2 cellular contexts compared by ENCODE assay signal in the genomic region with DNA sequence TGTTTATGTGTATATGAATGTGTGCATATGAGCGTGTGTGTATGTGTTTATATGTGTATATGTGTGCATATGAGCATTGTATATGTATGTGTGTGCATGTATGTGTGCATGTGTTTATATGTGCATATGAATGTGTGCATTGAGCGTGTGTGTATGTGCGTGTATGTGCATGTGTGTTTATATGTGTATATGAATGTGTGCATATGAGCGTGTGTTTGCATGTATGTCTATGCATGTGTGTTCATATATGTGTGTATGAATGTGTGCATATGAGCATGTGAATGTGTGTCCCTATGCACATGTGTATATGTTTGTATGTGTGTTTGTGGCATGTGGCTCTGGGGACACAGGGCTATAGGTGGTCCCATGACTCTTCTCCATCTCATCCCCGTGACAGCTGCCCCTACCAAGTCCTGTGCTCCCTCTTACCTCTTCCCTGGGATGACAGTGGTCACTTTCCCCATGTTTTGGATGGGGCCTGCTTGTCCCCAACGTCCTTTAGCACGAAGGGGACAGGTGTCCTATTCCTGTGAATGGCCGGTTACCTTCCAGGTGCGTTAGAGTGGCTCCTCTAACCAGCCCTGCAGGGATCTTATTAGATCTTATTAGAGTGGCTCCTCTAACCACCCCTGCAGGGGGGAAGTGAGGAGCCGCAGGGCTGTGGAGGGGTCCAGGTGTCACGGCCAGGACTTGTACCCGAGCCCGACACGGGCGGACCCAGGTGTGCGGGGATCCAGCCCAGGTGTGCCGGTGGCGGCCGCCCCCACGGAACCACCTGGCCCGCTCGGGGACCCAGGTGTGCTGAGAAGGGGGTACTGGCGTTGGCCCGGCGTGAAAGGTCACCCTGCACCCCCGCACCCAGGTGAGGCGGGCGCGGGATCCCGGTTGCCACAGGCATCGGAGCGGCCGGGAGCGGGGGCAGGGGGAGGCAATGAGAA.
TF ChIP-seq lines count a peak whose summit lies in the region.

No MANE protein-coding gene starts in this region.

TF ChIP-seq in HCT116, 20 proteins besides CTCF, POLR2A, EP300 and RAD21 (continued from another document):
- TF ChIP-seq, protein P1, sequence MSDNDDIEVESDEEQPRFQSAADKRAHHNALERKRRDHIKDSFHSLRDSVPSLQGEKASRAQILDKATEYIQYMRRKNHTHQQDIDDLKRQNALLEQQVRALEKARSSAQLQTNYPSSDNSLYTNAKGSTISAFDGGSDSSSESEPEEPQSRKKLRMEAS (IDR thresholded peaks at IDR 0.05): no peak
- TF ChIP-seq ELF1 (IDR thresholded peaks at IDR 0.05; ENCODE audit: borderline replicate concordance, low read depth): no peak
- TF ChIP-seq, protein P2, sequence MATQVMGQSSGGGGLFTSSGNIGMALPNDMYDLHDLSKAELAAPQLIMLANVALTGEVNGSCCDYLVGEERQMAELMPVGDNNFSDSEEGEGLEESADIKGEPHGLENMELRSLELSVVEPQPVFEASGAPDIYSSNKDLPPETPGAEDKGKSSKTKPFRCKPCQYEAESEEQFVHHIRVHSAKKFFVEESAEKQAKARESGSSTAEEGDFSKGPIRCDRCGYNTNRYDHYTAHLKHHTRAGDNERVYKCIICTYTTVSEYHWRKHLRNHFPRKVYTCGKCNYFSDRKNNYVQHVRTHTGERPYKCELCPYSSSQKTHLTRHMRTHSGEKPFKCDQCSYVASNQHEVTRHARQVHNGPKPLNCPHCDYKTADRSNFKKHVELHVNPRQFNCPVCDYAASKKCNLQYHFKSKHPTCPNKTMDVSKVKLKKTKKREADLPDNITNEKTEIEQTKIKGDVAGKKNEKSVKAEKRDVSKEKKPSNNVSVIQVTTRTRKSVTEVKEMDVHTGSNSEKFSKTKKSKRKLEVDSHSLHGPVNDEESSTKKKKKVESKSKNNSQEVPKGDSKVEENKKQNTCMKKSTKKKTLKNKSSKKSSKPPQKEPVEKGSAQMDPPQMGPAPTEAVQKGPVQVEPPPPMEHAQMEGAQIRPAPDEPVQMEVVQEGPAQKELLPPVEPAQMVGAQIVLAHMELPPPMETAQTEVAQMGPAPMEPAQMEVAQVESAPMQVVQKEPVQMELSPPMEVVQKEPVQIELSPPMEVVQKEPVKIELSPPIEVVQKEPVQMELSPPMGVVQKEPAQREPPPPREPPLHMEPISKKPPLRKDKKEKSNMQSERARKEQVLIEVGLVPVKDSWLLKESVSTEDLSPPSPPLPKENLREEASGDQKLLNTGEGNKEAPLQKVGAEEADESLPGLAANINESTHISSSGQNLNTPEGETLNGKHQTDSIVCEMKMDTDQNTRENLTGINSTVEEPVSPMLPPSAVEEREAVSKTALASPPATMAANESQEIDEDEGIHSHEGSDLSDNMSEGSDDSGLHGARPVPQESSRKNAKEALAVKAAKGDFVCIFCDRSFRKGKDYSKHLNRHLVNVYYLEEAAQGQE (IDR thresholded peaks at IDR 0.05; ENCODE audit: low read depth): no peak
- TF ChIP-seq FOSL1 (IDR thresholded peaks at IDR 0.05; ENCODE audit: low read depth): no peak
- TF ChIP-seq SIN3A (IDR thresholded peaks at IDR 0.05; ENCODE audit: low read depth): no peak
- TF ChIP-seq, protein P3, sequence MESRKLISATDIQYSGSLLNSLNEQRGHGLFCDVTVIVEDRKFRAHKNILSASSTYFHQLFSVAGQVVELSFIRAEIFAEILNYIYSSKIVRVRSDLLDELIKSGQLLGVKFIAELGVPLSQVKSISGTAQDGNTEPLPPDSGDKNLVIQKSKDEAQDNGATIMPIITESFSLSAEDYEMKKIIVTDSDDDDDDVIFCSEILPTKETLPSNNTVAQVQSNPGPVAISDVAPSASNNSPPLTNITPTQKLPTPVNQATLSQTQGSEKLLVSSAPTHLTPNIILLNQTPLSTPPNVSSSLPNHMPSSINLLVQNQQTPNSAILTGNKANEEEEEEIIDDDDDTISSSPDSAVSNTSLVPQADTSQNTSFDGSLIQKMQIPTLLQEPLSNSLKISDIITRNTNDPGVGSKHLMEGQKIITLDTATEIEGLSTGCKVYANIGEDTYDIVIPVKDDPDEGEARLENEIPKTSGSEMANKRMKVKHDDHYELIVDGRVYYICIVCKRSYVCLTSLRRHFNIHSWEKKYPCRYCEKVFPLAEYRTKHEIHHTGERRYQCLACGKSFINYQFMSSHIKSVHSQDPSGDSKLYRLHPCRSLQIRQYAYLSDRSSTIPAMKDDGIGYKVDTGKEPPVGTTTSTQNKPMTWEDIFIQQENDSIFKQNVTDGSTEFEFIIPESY (IDR thresholded peaks at IDR 0.05; ENCODE audit: extremely low read depth, insufficient replicate concordance, low read length): no peak
- no peak for TF ChIP-seq CEBPB (IDR thresholded peaks at IDR 0.05; ENCODE audit: low read depth)
- no peak for TF ChIP-seq EZH2 (IDR thresholded peaks at IDR 0.05)
- no peak for TF ChIP-seq JUND (IDR thresholded peaks at IDR 0.05)
- no peak for TF ChIP-seq POLR2AphosphoS5 (IDR thresholded peaks at IDR 0.05; ENCODE audit: low read depth, low read length)

TF ChIP-seq in liver, 16 proteins besides CTCF, POLR2A, EP300 and RAD21 (continued from another document):
- TF ChIP-seq, protein P3 (IDR thresholded peaks at IDR 0.05): no peak
- TF ChIP-seq HNF4A (conservative IDR thresholded peaks at IDR 0.05): no peak
- TF ChIP-seq RXRA (IDR thresholded peaks at IDR 0.05): no peak
- no peak for TF ChIP-seq YY1 (IDR thresholded peaks at IDR 0.05)
- TF ChIP-seq, protein P1 (IDR thresholded peaks at IDR 0.05): no peak
- TF ChIP-seq JUND (IDR thresholded peaks at IDR 0.05): no peak
- TF ChIP-seq FOXA2 (IDR thresholded peaks at IDR 0.05): no peak
